16 cellular contexts compared by ENCODE assay signal in genomic region chr17:7577327-7578199, GRCh38. TPM values are rescaled to one million over a fixed set of nuclear protein-coding genes. Genes with fewer than 3 reads are reported as not detected.
DNase-seq lines count a peak whose midpoint lies in the region; ATAC-seq, FAIRE-seq and TF ChIP-seq lines count a peak whose summit lies in the region.
"Had no signal": no experiment of that assay in that cellular context is flagged by ENCODE, and none has a peak within 500 bp of the region (broad histone marks: within the 10 kb centered on the region; RNA-seq: fewer than 3 reads in every experiment).

No MANE protein-coding gene starts in this region.

- peak overlapping the region in 3 of 8 donors; percentile 19 to 97 (median 61) for H3K4me3 Mint-ChIP-seq in naive B cell
- H3K4me3 Mint-ChIP-seq: CD8-positive, alpha-beta T cell had no signal

- H4K20me1 ChIP-seq in HCT116 (ENCODE audit: insufficient read depth): peaks cover 35% of the 10 kb centered on the region; the same call in 1 of the 2 replicates

- H3K27ac ChIP-seq in A549 (no peak overlapping the region), HCT116 (ENCODE audit: low read depth, low read length) (no peak overlapping the region)
- H3K27ac ChIP-seq: cardiac muscle cell had no signal

- CTCF ChIA-PET in A549 (lab: Yijun Ruan, JAX) (interaction anchor here (0.7 to 6.3 kb wide), 5 partner anchors 9 to 141 kb away, joined by 3 to 38 read pairs (median 6); partner anchors contain the start of genes SENP3, SOX15 and TP53), HCT116 (lab: Charles Lee) (interaction anchor here (0.6 kb wide), 1 partner anchor 110 kb away, joined by 3 read pairs; the partner anchor contains the start of gene TP53)

- no peaks in the 10 kb centered on the region for H3K9me3 ChIP-seq in A549
- H3K9me3 ChIP-seq in HCT116 (ENCODE audit: control insufficient read depth in 1 of 2, insufficient read depth in 1 of 2, low read depth in 1 of 2, low read length in 2 of 2): no peaks in the 10 kb centered on the region
- H3K9me3 ChIP-seq in adipocyte (ENCODE audit: control insufficient read depth, low read length): no peaks in the 10 kb centered on the region

- intact Hi-C loops in HCT116 (cut with micrococcal nuclease): no loop called here

- H3K4me1 Mint-ChIP-seq in naive B cell: peaks cover 45 to 82% (median 64%) of the 10 kb centered on the region in 3 donors

- H3K27ac Mint-ChIP-seq in naive B cell: peak overlapping the region in 4 of 6 donors; percentile 69 to 92 (median 80)
- H3K27ac Mint-ChIP-seq: CD8-positive, alpha-beta T cell had no signal

- TF ChIP-seq RAD21 in A549 (conservative IDR thresholded peaks at IDR 0.05 in 1 of 2, IDR thresholded peaks at IDR 0.05 in 1 of 2) (no peak), HCT116 (IDR thresholded peaks at IDR 0.05; ENCODE audit: low read depth) (no peak)

- H3K36me3 Mint-ChIP-seq in naive B cell: peaks cover 5 to 17% of the 10 kb centered on the region in 2 donors

- no peak overlapping the region; the same call in 1 of the 2 replicates for H3K9ac ChIP-seq in HCT116 (ENCODE audit: low read length)
- peak overlapping the region; percentile 44 for H3K9ac ChIP-seq in adipocyte (ENCODE audit: low read length)

- peaks cover 0 to 1% (median 0%) of the 10 kb centered on the region in 7 donors for H3K9me3 Mint-ChIP-seq in naive B cell
- H3K9me3 Mint-ChIP-seq: CD8-positive, alpha-beta T cell had no signal

- TF ChIP-seq POLR2A in A549 (IDR thresholded peaks at IDR 0.05; ENCODE audit: low read length) (no peak), HCT116 (IDR thresholded peaks at IDR 0.05; ENCODE audit: borderline replicate concordance, extremely low read depth, insufficient read depth, insufficient read length) (no peak)

- no peak for ATAC-seq in A549
- no peak for ATAC-seq in HCT116
- no peak for ATAC-seq in naive B cell (ENCODE audit: low read depth in 2 of 2)
- no peak for ATAC-seq in GM19035 (IDR thresholded peaks at IDR 0.05; ENCODE audit: unreplicated experiment)
- ATAC-seq: CD8-positive, alpha-beta T cell; Right ventricle myocardium inferior had no signal

- POLR2A ChIA-PET in A549 (lab: Yijun Ruan, JAX) (interaction anchor here (1.4 kb wide), 1 partner anchor 110 kb away, joined by 4 read pairs; no protein-coding TSS in a partner anchor), HCT116 (lab: Charles Lee) (no interaction called here)

- DNase-seq in A549 (ENCODE audit: low read depth in 1 of 2, low spot score in 1 of 2) (no peak), HCT116 (ENCODE audit: low read depth, low spot score) (no peak), adipocyte (ENCODE audit: low read depth) (no peak), naive B cell (no peak), KG1 (lab: John Stamatoyannopoulos, UW) (no peak), EL (no peak)
- no peak for DNase-seq in stimulated activated CD4-positive, alpha-beta T cell treated with anti-CD3 and anti-CD28 coated beads, Interleukin-12 subunit alpha, Interleukin-12 subunit beta, amount 100 ng/mL, for 4 hours
- DNase-seq: activated CD4-positive, alpha-beta T cell treated with anti-CD3 and anti-CD28 coated beads, Interleukin-2, amount 50 U/mL, for 48 hours; CD8-positive, alpha-beta T cell; midbrain; NCI-H1930 had no signal

- H3K9me2 ChIP-seq in HCT116 (ENCODE audit: insufficient read depth): no peaks in the 10 kb centered on the region

- RAD21 ChIA-PET in HCT116 (lab: Charles Lee; ENCODE audit: low non-redundant PET in 1 of 2, low total read pairs in 2 of 2, uncharacterized antibody in 2 of 2, unreplicated experiment in 2 of 2): no interaction called here

- TF ChIP-seq CTCF in A549 (IDR thresholded peaks at IDR 0.05) (no peak), HCT116 (IDR thresholded peaks at IDR 0.05 in 2 of 3, conservative IDR thresholded peaks at IDR 0.05 in 1 of 3; ENCODE audit: borderline replicate concordance in 1 of 3, insufficient read depth in 1 of 3, low read depth in 2 of 3, low read length in 2 of 3) (no peak)

- H3K36me3 ChIP-seq in HCT116 (ENCODE audit: control insufficient read depth in 1 of 2, insufficient read depth in 2 of 2, low read length in 2 of 2) (peaks cover 33 to 61% of the 10 kb centered on the region in 2 experiments), adipocyte (ENCODE audit: control insufficient read depth, insufficient read depth, low read length, severe bottlenecking) (peaks cover 51% of the 10 kb centered on the region)

- H2AFZ ChIP-seq in HCT116 (ENCODE audit: low read depth, low read length, poor library complexity, severe bottlenecking): no peak overlapping the region

- BruUV-seq in HCT116 (replicated peaks; lab: Mats Ljungman, UMichigan): no TSS peak

- FAIRE-seq in A549 (lab: Jason Lieb, UNC): no peak

- H3K4me1 ChIP-seq in A549 (peaks cover 72% of the 10 kb centered on the region), HCT116 (ENCODE audit: control insufficient read depth in 1 of 2, insufficient read depth in 2 of 2, low read length in 2 of 2) (peaks cover 6 to 70% of the 10 kb centered on the region in 2 experiments; a peak in 3 of 4 replicates), adipocyte (ENCODE audit: control insufficient read depth, insufficient read depth, low read length) (peaks cover 69% of the 10 kb centered on the region)

- H3K4me3 ChIP-seq in A549 (no peak overlapping the region), HCT116 (replicated peaks in 1 of 2; ENCODE audit: low read depth in 1 of 2, low read length in 2 of 2) (no peak overlapping the region), adipocyte (ENCODE audit: low read length) (no peak overlapping the region)
- H3K4me3 ChIP-seq: cardiac muscle cell had no signal

- TF ChIP-seq EP300 in A549 (IDR thresholded peaks at IDR 0.05): no peak

- H3K79me2 ChIP-seq in HCT116 (ENCODE audit: insufficient read depth, low read length): peaks cover 73% of the 10 kb centered on the region

- H3K27me3 ChIP-seq in HCT116 (ENCODE audit: insufficient read depth, low read length): no peaks in the 10 kb centered on the region
- H3K27me3 ChIP-seq in adipocyte (replicated peaks; ENCODE audit: control insufficient read depth, insufficient read depth, low read length): no peaks in the 10 kb centered on the region
- H3K27me3 ChIP-seq: cardiac muscle cell had no signal

- H3K27me3 Mint-ChIP-seq in naive B cell: no peaks in the 10 kb centered on the region

- H3K4me2 ChIP-seq in A549: peak overlapping the region; percentile 11; the same call in 1 of the 3 replicates
- H3K4me2 ChIP-seq in HCT116 (ENCODE audit: low read length): 0 out of 2 replicates have a peak overlapping the region, but pooled peaks have one; percentile 2

- WGBS in A549 (ENCODE audit: missing lambda C conversion rate): 89% methylated on average over 17 of the region's 17 CpGs

TF ChIP-seq in A549, 52 proteins besides CTCF, POLR2A, EP300 and RAD21 (continues in another document):
- TF ChIP-seq JUN (IDR thresholded peaks at IDR 0.05): peak; percentile 30 to 53; a peak in 1 of 5 replicates

TF ChIP-seq in HCT116, 20 proteins besides CTCF, POLR2A, EP300 and RAD21 (continues in another document):
- TF ChIP-seq ZFX (IDR thresholded peaks at IDR 0.05): no peak
- TF ChIP-seq SRF (IDR thresholded peaks at IDR 0.05; ENCODE audit: low read depth): no peak
- no peak for TF ChIP-seq ZNF274 (IDR thresholded peaks at IDR 0.05; ENCODE audit: low read depth, low read length)

RNA-seq across cellular contexts. Expression of gene CD68, which starts 1.9 kb away (rescaled TPM):
- polyA plus RNA-seq in A549 (2011; rRNA removed) (14.9 and 17.7 TPM in 2 replicates), A549 (2017; fragmentation: RNase III; extraction: RNeasy Plus Mini Kit Qiagen cat#74134 plus additional on column Dnase treatment) (6.5 to 11.6 TPM (median 9.8 TPM) in 3 replicates), naive B cell (ENCODE audit: low read depth in 6 of 6) (1 to 10 TPM; 3.3 to 7.4 (median 6.8) TPM)
- polyA plus RNA-seq in A549 (2012; cell fraction: cytosol; rRNA removed): 17.1 and 18.6 TPM in 2 replicates
- 3.5 and 7.3 TPM in 2 replicates for polyA plus RNA-seq in A549 (2012; cell fraction: nucleus; rRNA removed)
- polyA minus RNA-seq in A549 (2011; rRNA and poly(A)+ RNA removed): 10.1 and 10.5 TPM in 2 replicates
- 7.0 TPM for total RNA-seq in HCT116 (2021; ENCODE audit: unreplicated experiment)
- polyA plus RNA-seq in HCT116 (2012): 68.4 and 90.6 TPM in 2 replicates

RNA-seq across cellular contexts. Expression of gene MPDU1, which starts 6.1 kb away (rescaled TPM):
- polyA plus RNA-seq in A549 (2011; rRNA removed) (148 and 204 TPM in 2 replicates), A549 (2017; fragmentation: RNase III; extraction: RNeasy Plus Mini Kit Qiagen cat#74134 plus additional on column Dnase treatment) (126 to 134 TPM (median 127 TPM) in 3 replicates), naive B cell (ENCODE audit: low read depth in 6 of 6) (10 to 100 TPM; 27.8 to 59.7 (median 43.1) TPM)
- polyA plus RNA-seq in A549 (2012; cell fraction: cytosol; rRNA removed): 202 and 249 TPM in 2 replicates
- polyA plus RNA-seq in A549 (2012; cell fraction: nucleus; rRNA removed): 243 and 331 TPM in 2 replicates
- polyA minus RNA-seq in A549 (2011; rRNA and poly(A)+ RNA removed): 156 and 191 TPM in 2 replicates
- 50.9 TPM for total RNA-seq in HCT116 (2021; ENCODE audit: unreplicated experiment)
- polyA plus RNA-seq in HCT116 (2012): 49.0 and 52.0 TPM in 2 replicates

RNA-seq across cellular contexts. Expression of gene SOX15, which starts 12.3 kb away (rescaled TPM):
- polyA plus RNA-seq in A549 (2011; rRNA removed): 0.05 and 0.11 TPM in 2 replicates
- polyA plus RNA-seq in A549 (2012; cell fraction: cytosol; rRNA removed): 0.17 and 0.21 TPM in 2 replicates
- polyA plus RNA-seq in A549 (2012; cell fraction: nucleus; rRNA removed): 0.89 and 1.1 TPM in 2 replicates
- polyA plus RNA-seq in A549 (2017; fragmentation: RNase III; extraction: RNeasy Plus Mini Kit Qiagen cat#74134 plus additional on column Dnase treatment): 0.19 to 0.30 TPM (median 0.22 TPM) in 3 replicates
- 0.58 TPM in 1 of 2 replicates, not detected in the other for polyA minus RNA-seq in A549 (2011; rRNA and poly(A)+ RNA removed)
- total RNA-seq in HCT116 (2021; ENCODE audit: unreplicated experiment): 0.69 TPM
- 1.0 and 1.2 TPM in 2 replicates for polyA plus RNA-seq in HCT116 (2012)
- not detected for polyA plus RNA-seq in naive B cell (ENCODE audit: low read depth in 6 of 6)
- total RNA-seq: CD8-positive, alpha-beta T cell; glomerular endothelial cell; skeletal muscle tissue had no signal

RNA-seq across cellular contexts. Expression of gene SENP3, which starts 15.8 kb away (rescaled TPM):
- 150 and 165 TPM in 2 replicates for polyA plus RNA-seq in A549 (2011; rRNA removed)
- 122 and 159 TPM in 2 replicates for polyA plus RNA-seq in A549 (2012; cell fraction: cytosol; rRNA removed)
- polyA plus RNA-seq in A549 (2012; cell fraction: nucleus; rRNA removed): 85.8 and 114 TPM in 2 replicates
- 104 to 119 TPM (median 114 TPM) in 3 replicates for polyA plus RNA-seq in A549 (2017; fragmentation: RNase III; extraction: RNeasy Plus Mini Kit Qiagen cat#74134 plus additional on column Dnase treatment)
- 152 and 162 TPM in 2 replicates for polyA minus RNA-seq in A549 (2011; rRNA and poly(A)+ RNA removed)
- total RNA-seq in HCT116 (2021; ENCODE audit: unreplicated experiment): 73.8 TPM
- 43.9 and 51.1 TPM in 2 replicates for polyA plus RNA-seq in HCT116 (2012)
- polyA plus RNA-seq in naive B cell (ENCODE audit: low read depth in 6 of 6): 10 to 100 TPM; 16.0 to 21.9 (median 18.2) TPM

RNA-seq across cellular contexts. Expression of gene TNFSF13, which starts 19.0 kb away (rescaled TPM):
- polyA plus RNA-seq in A549 (2011; rRNA removed): 1.0 TPM in 2 replicates
- polyA plus RNA-seq in A549 (2012; cell fraction: cytosol; rRNA removed): 0.15 and 0.35 TPM in 2 replicates
- polyA plus RNA-seq in A549 (2012; cell fraction: nucleus; rRNA removed): 0.88 and 1.0 TPM in 2 replicates
- 0.41 to 0.78 TPM (median 0.61 TPM) in 3 replicates for polyA plus RNA-seq in A549 (2017; fragmentation: RNase III; extraction: RNeasy Plus Mini Kit Qiagen cat#74134 plus additional on column Dnase treatment)
- 0.29 and 1.1 TPM in 2 replicates for polyA minus RNA-seq in A549 (2011; rRNA and poly(A)+ RNA removed)
- total RNA-seq in HCT116 (2021; ENCODE audit: unreplicated experiment): 0.71 TPM
- 1.1 and 1.3 TPM in 2 replicates for polyA plus RNA-seq in HCT116 (2012)
- polyA plus RNA-seq in naive B cell (ENCODE audit: low read depth in 6 of 6): 10 to 100 TPM; 32.2 to 43.1 (median 38.5) TPM
